In the genomic region with DNA sequence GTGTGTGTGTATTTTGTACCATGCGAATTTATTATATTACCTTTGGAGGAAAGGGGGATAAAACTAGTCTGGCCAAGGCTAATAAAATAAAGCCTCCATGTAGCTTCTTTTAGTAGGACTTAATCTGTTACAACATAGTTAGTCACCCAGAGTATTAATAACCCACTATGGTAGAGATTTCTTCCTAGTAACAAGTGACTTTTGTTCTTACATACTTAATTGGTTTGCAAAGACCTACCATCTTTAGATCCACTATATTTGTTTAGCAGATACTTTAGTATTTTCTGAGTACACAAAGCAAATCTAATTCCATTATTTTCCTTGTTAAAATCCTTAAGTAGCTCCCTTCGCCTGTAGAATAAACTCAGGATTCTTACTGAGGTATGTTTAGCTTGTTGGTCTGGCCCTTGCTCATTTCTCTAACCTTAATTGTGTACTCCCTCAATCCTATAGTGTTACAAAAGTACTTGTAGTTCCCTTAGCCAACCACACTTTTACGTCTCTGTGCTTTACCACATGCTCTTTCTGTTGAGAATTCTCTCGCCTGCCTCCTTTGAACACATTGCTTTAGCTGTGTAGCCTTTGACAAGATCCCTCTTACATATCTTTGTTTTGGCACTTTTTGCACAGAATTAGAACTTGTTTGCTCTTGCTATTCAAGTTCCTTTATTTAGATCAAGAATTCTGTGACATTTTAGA, we compare ENCODE assay signal across 11 cellular contexts. TPM values are rescaled to one million over a fixed set of nuclear protein-coding genes. Genes with fewer than 3 reads are reported as not detected.
DNase-seq lines count a peak whose midpoint lies in the region; ATAC-seq and TF ChIP-seq lines count a peak whose summit lies in the region.
"Had no signal": no experiment of that assay in that cellular context is flagged by ENCODE, and none has a peak within 500 bp of the region (broad histone marks: within the 10 kb centered on the region; RNA-seq: fewer than 3 reads in every experiment).

No MANE protein-coding gene starts in this region.

- H3K4me3 Mint-ChIP-seq in T-helper 2 cell treated with Interferon-gamma antibody and Interleukin-4, amounts not matched to agents 5 μg/mL and 100 μg/mL, for 36 hours, result peak overlapping the region; percentile 2
- H3K4me3 Mint-ChIP-seq: T-helper 1 cell treated with Interleukin-12 subunit alpha and Interleukin-12 subunit beta and Interleukin-4 antibody, amounts not matched to agents 30 μg/mL and 1 μg/mL, for 36 hours had no signal

- peaks cover 83% of the 10 kb centered on the region for H4K20me1 ChIP-seq in hepatocyte (ENCODE audit: insufficient read depth, poor library complexity, severe bottlenecking)

- H3K27ac Mint-ChIP-seq in T-helper 2 cell treated with Interferon-gamma antibody and Interleukin-4, amounts not matched to agents 5 μg/mL and 100 μg/mL, for 36 hours, result no peak overlapping the region
- H3K27ac Mint-ChIP-seq: T-helper 1 cell treated with Interleukin-12 subunit alpha and Interleukin-12 subunit beta and Interleukin-4 antibody, amounts not matched to agents 30 μg/mL and 1 μg/mL, for 36 hours had no signal

- TF ChIP-seq POLR2A in upper lobe of left lung (IDR thresholded peaks at IDR 0.05), result no peak

- intact Hi-C loops in Right ventricle myocardium superior (cut with DNase I), result no loop called here

- DNase-seq in Right ventricle myocardium superior (no peak), right atrium auricular region (ENCODE audit: low spot score) (no peak), hepatocyte (ENCODE audit: low spot score) (no peak), upper lobe of left lung (no peak)
- DNase-seq in T-helper 2 cell treated with Interferon-gamma antibody and Interleukin-4, amounts not matched to agents 5 μg/mL and 100 μg/mL, for 36 hours (ENCODE audit: low spot score), result no peak
- DNase-seq: NCI-H2081 treated with DMSO at 0.1 percent for 48 hours, sigmoid colon had no signal

- WGBS in hepatocyte (ENCODE audit: low lambda C conversion rate, missing lambda C conversion rate), result 84% methylated on average over 4 of the region's 4 CpGs
- 60 to 67% methylated on average over 4 of the region's 4 CpGs for WGBS in upper lobe of left lung, 2 donors

- H3K36me3 ChIP-seq in right atrium auricular region, result peaks cover 31% of the 10 kb centered on the region
- peaks cover 9% of the 10 kb centered on the region for H3K36me3 ChIP-seq in hepatocyte (replicated peaks; ENCODE audit: insufficient read depth, low read depth)
- peaks cover 7 to 42% (median 17%) of the 10 kb centered on the region in 4 donors for H3K36me3 ChIP-seq in upper lobe of left lung

- H3K4me1 ChIP-seq in right atrium auricular region (peaks cover 0 to 57% of the 10 kb centered on the region in 2 donors), hepatocyte (ENCODE audit: insufficient read depth) (peaks cover 24% of the 10 kb centered on the region), upper lobe of left lung (peaks cover 39 to 52% (median 46%) of the 10 kb centered on the region in 4 donors)

- TF ChIP-seq CTCF in right atrium auricular region (IDR thresholded peaks at IDR 0.05) (no peak), hepatocyte (IDR thresholded peaks at IDR 0.05; ENCODE audit: poor library complexity) (no peak), upper lobe of left lung (IDR thresholded peaks at IDR 0.05) (no peak)

- H3K79me2 ChIP-seq in hepatocyte, result peaks cover 100% of the 10 kb centered on the region

- peaks cover 37% of the 10 kb centered on the region for H3K4me1 Mint-ChIP-seq in T-helper 2 cell treated with Interferon-gamma antibody and Interleukin-4, amounts not matched to agents 5 μg/mL and 100 μg/mL, for 36 hours (ENCODE audit: low read depth)

- H3K4me3 ChIP-seq in right atrium auricular region, result no peak overlapping the region
- H3K4me3 ChIP-seq in hepatocyte, result no peak overlapping the region
- no peak overlapping the region for H3K4me3 ChIP-seq in upper lobe of left lung
- H3K4me3 ChIP-seq: sigmoid colon had no signal

- peak overlapping the region; percentile 41 for H3K4me2 ChIP-seq in hepatocyte

- H2AFZ ChIP-seq in hepatocyte, result no peak overlapping the region

- TF ChIP-seq EP300 in upper lobe of left lung (IDR thresholded peaks at IDR 0.05), result no peak

- ATAC-seq in Right ventricle myocardium superior (ENCODE audit: poor library complexity) (peak; percentile 36), upper lobe of left lung (ENCODE audit: low FRiP score in 2 of 2) (peak; percentile 50 to 81), HG03175 (IDR thresholded peaks at IDR 0.05; ENCODE audit: unreplicated experiment) (no peak), HG03097 (IDR thresholded peaks at IDR 0.05; ENCODE audit: low FRiP score, unreplicated experiment) (no peak), GM18861 (IDR thresholded peaks at IDR 0.05; ENCODE audit: unreplicated experiment) (no peak)

- no peaks in the 10 kb centered on the region for H3K9me3 Mint-ChIP-seq in T-helper 2 cell treated with Interferon-gamma antibody and Interleukin-4, amounts not matched to agents 5 μg/mL and 100 μg/mL, for 36 hours
- H3K9me3 Mint-ChIP-seq: T-helper 1 cell treated with Interleukin-12 subunit alpha and Interleukin-12 subunit beta and Interleukin-4 antibody, amounts not matched to agents 30 μg/mL and 1 μg/mL, for 36 hours had no signal

- H3K27me3 ChIP-seq in right atrium auricular region, result no peaks in the 10 kb centered on the region
- no peaks in the 10 kb centered on the region for H3K27me3 ChIP-seq in hepatocyte
- no peaks in the 10 kb centered on the region for H3K27me3 ChIP-seq in upper lobe of left lung
- H3K27me3 ChIP-seq: sigmoid colon had no signal

- no peaks in the 10 kb centered on the region for H3K9me2 ChIP-seq in hepatocyte (replicated peaks; ENCODE audit: insufficient read depth)

- no peak overlapping the region for H3K27ac ChIP-seq in right atrium auricular region
- no peak overlapping the region for H3K27ac ChIP-seq in hepatocyte
- H3K27ac ChIP-seq in upper lobe of left lung, result no peak overlapping the region
- H3K27ac ChIP-seq: sigmoid colon had no signal

- peaks cover 21% of the 10 kb centered on the region for H3K36me3 Mint-ChIP-seq in T-helper 2 cell treated with Interferon-gamma antibody and Interleukin-4, amounts not matched to agents 5 μg/mL and 100 μg/mL, for 36 hours (ENCODE audit: low read depth)

- H3K27me3 Mint-ChIP-seq in T-helper 2 cell treated with Interferon-gamma antibody and Interleukin-4, amounts not matched to agents 5 μg/mL and 100 μg/mL, for 36 hours (ENCODE audit: low read depth), result no peaks in the 10 kb centered on the region

- H3K9me3 ChIP-seq in right atrium auricular region (no peaks in the 10 kb centered on the region), hepatocyte (ENCODE audit: low read depth) (no peaks in the 10 kb centered on the region), upper lobe of left lung (no peaks in the 10 kb centered on the region)
- H3K9me3 ChIP-seq: sigmoid colon had no signal

RNA-seq across cellular contexts. Expression of gene CLTC, which starts 23.6 kb away (rescaled TPM):
- total RNA-seq in Right ventricle myocardium superior, result 126 TPM
- 100 to 1,000 TPM; 183 to 256 TPM for total RNA-seq in right atrium auricular region
- total RNA-seq in hepatocyte, result 342 and 356 TPM in 2 replicates
- polyA plus RNA-seq in hepatocyte, result 90.6 and 98.5 TPM in 2 replicates
- total RNA-seq in upper lobe of left lung, result 100 to 1,000 TPM; 113 to 266 (median 192) TPM

Comparison
In these comparisons a context has a peak if more than half of its experiments do, and no peak if none do; other contexts are left out.
1. ATAC-seq: peak in Right ventricle myocardium superior (single experiment) and upper lobe of left lung (2 of 2); none in HG03175 (single experiment), HG03097 (single experiment) and GM18861 (single experiment).